8 cellular contexts compared by ENCODE assay signal in the genomic region with DNA sequence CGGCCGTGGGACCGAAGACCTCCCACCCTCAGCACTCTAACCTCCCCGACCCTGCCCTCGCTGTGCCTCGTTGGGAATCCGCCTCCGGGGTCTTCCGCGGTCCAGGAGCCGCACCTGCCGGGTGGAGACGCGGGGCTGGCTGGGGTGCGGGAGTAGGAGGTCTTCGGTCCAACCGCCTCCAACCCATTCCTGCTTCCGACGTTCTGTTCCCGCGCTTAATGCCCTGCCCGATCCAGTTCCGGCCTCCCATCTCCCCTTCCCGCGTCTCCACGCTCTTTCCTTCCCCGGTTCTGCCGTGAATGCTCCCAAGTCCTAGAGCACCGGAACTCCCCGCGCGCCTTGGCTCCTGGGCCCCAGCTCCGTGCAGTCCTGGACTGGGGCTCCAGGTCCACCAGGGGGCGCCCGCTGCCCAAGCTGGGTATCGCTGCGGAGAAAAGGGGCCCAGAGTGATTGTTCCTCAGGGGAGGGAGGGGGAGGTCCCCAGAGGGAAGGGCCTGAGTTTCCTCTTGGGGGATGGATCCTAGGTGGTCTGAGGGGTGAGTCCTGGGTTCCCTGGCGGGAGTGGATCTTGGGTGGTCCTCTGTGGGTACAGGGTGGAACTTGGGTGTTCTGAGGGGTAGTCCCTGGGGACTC. TPM values are rescaled to one million over a fixed set of nuclear protein-coding genes. Genes with fewer than 3 reads are reported as not detected.
DNase-seq lines count a peak whose midpoint lies in the region; ATAC-seq, FAIRE-seq and TF ChIP-seq lines count a peak whose summit lies in the region.

No MANE protein-coding gene starts in this region.

- H3K9me3 ChIP-seq in keratinocyte (ENCODE audit: control insufficient read depth, low read depth, low read length) (no peaks in the 10 kb centered on the region), spleen (no peaks in the 10 kb centered on the region)

- H2AFZ ChIP-seq in keratinocyte (ENCODE audit: control insufficient read depth, low read length) = peak overlapping the region; percentile 99

- dilution Hi-C loops in keratinocyte (cut with MboI; ENCODE audit: extremely low pct_ligation_motif_present, low sequenced_read_pairs) = no loop called here

- H3K9ac ChIP-seq in keratinocyte (ENCODE audit: control insufficient read depth, extremely low read depth, insufficient read depth, low read length) = peak overlapping the region; percentile 73

- H3K27me3 ChIP-seq in keratinocyte (ENCODE audit: control insufficient read depth, extremely low read depth, insufficient read depth, low read length) = no peaks in the 10 kb centered on the region
- H3K27me3 ChIP-seq in spleen (replicated peaks in 1 of 7) = no peaks in the 10 kb centered on the region

- 0 to 1% (median 0%) methylated on average over 27 to 38 of the region's 38 CpGs for WGBS in spleen, 5 donors

- no peak for TF ChIP-seq POLR2A in spleen (IDR thresholded peaks at IDR 0.05)

- intact Hi-C loops in spleen (cut with DNase I; ENCODE audit: low total_unique reads) = loop anchor here (5.0 to 10.0 kb wide), 2 partner anchors 228 to 346 kb away; no protein-coding TSS in a partner anchor

- H3K79me2 ChIP-seq in keratinocyte (ENCODE audit: control insufficient read depth, insufficient read depth, low read length) = no peaks in the 10 kb centered on the region

- DNase-seq in GM10266 (ENCODE audit: extremely low spot score) (peak; percentile 81), NCI-H2227 (lab: John Stamatoyannopoulos, UW; ENCODE audit: unreplicated experiment) (peak; percentile 90), keratinocyte (ENCODE audit: low read depth, low spot score) (no peak), spleen (peak; percentile 98)
- peak; percentile 82 for DNase-seq in activated CD4-positive, CD25-positive, alpha-beta regulatory T cell treated with anti-CD3 and anti-CD28 coated beads, Interleukin-2, amount 50 U/mL, for 16 hours (ENCODE audit: low read depth, low spot score)
- peak; percentile 80 for DNase-seq in central memory CD4-positive, alpha-beta T cell

- FAIRE-seq in keratinocyte (lab: Jason Lieb, UNC) = no peak

- peak; percentile 97 for TF ChIP-seq CTCF in GM10266 (IDR thresholded peaks at IDR 0.05; ENCODE audit: control insufficient read depth, insufficient read depth, low read depth, missing control alignments)
- TF ChIP-seq CTCF in keratinocyte (optimal IDR thresholded peaks at IDR 0.05 in 1 of 3, IDR thresholded peaks at IDR 0.05 in 1 of 3, conservative IDR thresholded peaks at IDR 0.05 in 1 of 3; ENCODE audit: extremely low read depth in 1 of 3, insufficient read depth in 2 of 3, low read length in 3 of 3) = peak; percentile 77 to 94 (median 88)
- TF ChIP-seq CTCF in spleen (IDR thresholded peaks at IDR 0.05 in 8 of 11, conservative IDR thresholded peaks at IDR 0.05 in 3 of 11) = peak; percentile 94 to 99 (median 98)

- H3K36me3 ChIP-seq in keratinocyte (ENCODE audit: control insufficient read depth in 2 of 2, extremely low read depth in 1 of 2, insufficient read depth in 2 of 2, low read length in 2 of 2) (no peaks in the 10 kb centered on the region), spleen (no peaks in the 10 kb centered on the region)

- H3K9me1 ChIP-seq in keratinocyte (ENCODE audit: control insufficient read depth, extremely low read depth, insufficient read depth, low read length) = no peaks in the 10 kb centered on the region

- H3K4me2 ChIP-seq in keratinocyte (ENCODE audit: control insufficient read depth, extremely low read depth, insufficient read depth, low read depth, low read length) = peak overlapping the region; percentile 99

- ATAC-seq in HG02852 (IDR thresholded peaks at IDR 0.05; ENCODE audit: unreplicated experiment) (peak; percentile 48), HG03139 (IDR thresholded peaks at IDR 0.05; ENCODE audit: unreplicated experiment) (no peak)

- no peaks in the 10 kb centered on the region for H4K20me1 ChIP-seq in keratinocyte (ENCODE audit: control insufficient read depth, extremely low read depth, insufficient read depth, low read length)

- peaks cover 7% of the 10 kb centered on the region for H3K4me1 ChIP-seq in keratinocyte (ENCODE audit: control insufficient read depth, extremely low read depth, insufficient read depth, low read length)
- peaks cover 16 to 60% (median 36%) of the 10 kb centered on the region in 6 donors for H3K4me1 ChIP-seq in spleen

- peak overlapping the region; percentile 47 for H3K27ac ChIP-seq in keratinocyte (ENCODE audit: control insufficient read depth, insufficient read depth, low read length)
- peak overlapping the region; percentile 73 to 92 (median 87) for H3K27ac ChIP-seq in spleen

- peak overlapping the region; percentile 57 to 80 (median 79) for H3K4me3 ChIP-seq in keratinocyte (ENCODE audit: control insufficient read depth in 2 of 3, extremely low read depth in 1 of 3, insufficient read depth in 2 of 3, low read depth in 1 of 3, low read length in 3 of 3)
- H3K4me3 ChIP-seq in spleen = peak overlapping the region; percentile 55 to 86 (median 65)

RNA-seq across cellular contexts. Expression of gene TNFSF9, which starts 14.1 kb away (rescaled TPM):
- polyA plus RNA-seq in keratinocyte = 11.1 to 12.8 TPM (median 12.3 TPM) in 3 replicates
- polyA plus RNA-seq in keratinocyte (2011; ENCODE audit: low read depth) = 5.9 TPM
- polyA plus RNA-seq in keratinocyte (2011; cell fraction: cytosol; rRNA removed) = 7.6 and 8.5 TPM in 2 replicates
- polyA plus RNA-seq in keratinocyte (2011; cell fraction: nucleus; rRNA removed) = 20.4 and 25.8 TPM in 2 replicates
- 19.1 and 22.5 TPM in 2 replicates for polyA plus RNA-seq in keratinocyte (2012; ENCODE audit: low replicate concordance)
- polyA minus RNA-seq in keratinocyte = 4.0 to 11.9 TPM (median 4.3 TPM) in 3 replicates
- 15.5 TPM for polyA minus RNA-seq in keratinocyte (2011; cell fraction: cytosol; rRNA and poly(A)+ RNA removed)
- polyA minus RNA-seq in keratinocyte (2011; cell fraction: nucleus; rRNA and poly(A)+ RNA removed) = 13.7 and 13.8 TPM in 2 replicates
- total RNA-seq in spleen = 1 to 10 TPM in 6 of 7 donors, under 1 TPM in 1; 0.72 to 4.1 (median 3.3) TPM
- polyA plus RNA-seq in spleen = 1 to 10 TPM; 1.5 to 3.1 (median 2.7) TPM

RNA-seq across cellular contexts. Expression of gene TUBB4A, which starts 14.7 kb away (rescaled TPM):
- polyA plus RNA-seq in keratinocyte (not detected in 3 replicates), spleen (1 to 10 TPM; 1.7 to 7.2 (median 2.0) TPM)
- polyA plus RNA-seq in keratinocyte (2011; ENCODE audit: low read depth) = not detected
- not detected in 2 replicates for polyA plus RNA-seq in keratinocyte (2011; cell fraction: cytosol; rRNA removed)
- not detected in 2 replicates for polyA plus RNA-seq in keratinocyte (2011; cell fraction: nucleus; rRNA removed)
- not detected in 2 replicates for polyA plus RNA-seq in keratinocyte (2012; ENCODE audit: low replicate concordance)
- polyA minus RNA-seq in keratinocyte = not detected in 3 replicates
- polyA minus RNA-seq in keratinocyte (2011; cell fraction: cytosol; rRNA and poly(A)+ RNA removed) = not detected
- not detected in 2 replicates for polyA minus RNA-seq in keratinocyte (2011; cell fraction: nucleus; rRNA and poly(A)+ RNA removed)
- total RNA-seq in spleen = 10 to 100 TPM; 11.4 to 23.8 (median 20.7) TPM

RNA-seq across cellular contexts. Expression of gene DENND1C, which starts 35.2 kb away (rescaled TPM):
- polyA plus RNA-seq in keratinocyte (0.09 to 0.13 TPM in 2 of 3 replicates, not detected in the other), spleen (10 to 100 TPM; 36.8 to 67.1 (median 65.1) TPM)
- not detected for polyA plus RNA-seq in keratinocyte (2011; ENCODE audit: low read depth)
- 0.06 and 0.09 TPM in 2 replicates for polyA plus RNA-seq in keratinocyte (2011; cell fraction: cytosol; rRNA removed)
- polyA plus RNA-seq in keratinocyte (2011; cell fraction: nucleus; rRNA removed) = 0.05 and 0.10 TPM in 2 replicates
- 7.1 and 26.3 TPM in 2 replicates for polyA plus RNA-seq in keratinocyte (2012; ENCODE audit: low replicate concordance)
- not detected in 3 replicates for polyA minus RNA-seq in keratinocyte
- polyA minus RNA-seq in keratinocyte (2011; cell fraction: cytosol; rRNA and poly(A)+ RNA removed) = not detected
- polyA minus RNA-seq in keratinocyte (2011; cell fraction: nucleus; rRNA and poly(A)+ RNA removed) = not detected in 2 replicates
- 10 to 100 TPM; 39.3 to 70.9 (median 58.5) TPM for total RNA-seq in spleen

RNA-seq across cellular contexts. Expression of gene CRB3, which starts 52.7 kb away (rescaled TPM):
- polyA plus RNA-seq in keratinocyte (5.5 to 11.9 TPM (median 6.1 TPM) in 3 replicates), spleen (1 to 10 TPM; 1.0 to 1.5 (median 1.1) TPM)
- 10.4 TPM for polyA plus RNA-seq in keratinocyte (2011; ENCODE audit: low read depth)
- polyA plus RNA-seq in keratinocyte (2011; cell fraction: cytosol; rRNA removed) = 5.8 and 15.3 TPM in 2 replicates
- polyA plus RNA-seq in keratinocyte (2011; cell fraction: nucleus; rRNA removed) = 6.8 and 8.7 TPM in 2 replicates
- 12.2 and 39.9 TPM in 2 replicates for polyA plus RNA-seq in keratinocyte (2012; ENCODE audit: low replicate concordance)
- polyA minus RNA-seq in keratinocyte = 1.8 to 8.9 TPM (median 6.4 TPM) in 3 replicates
- polyA minus RNA-seq in keratinocyte (2011; cell fraction: cytosol; rRNA and poly(A)+ RNA removed) = 13.2 TPM
- polyA minus RNA-seq in keratinocyte (2011; cell fraction: nucleus; rRNA and poly(A)+ RNA removed) = 5.7 and 7.7 TPM in 2 replicates
- 1 to 10 TPM in 5 of 7 donors, not detected in 2; 1.1 to 2.0 (median 1.3) TPM for total RNA-seq in spleen

RNA-seq across cellular contexts. Expression of gene SLC25A23, which starts 57.2 kb away (rescaled TPM):
- 6.4 to 7.7 TPM (median 6.9 TPM) in 3 replicates for polyA plus RNA-seq in keratinocyte
- polyA plus RNA-seq in keratinocyte (2011; ENCODE audit: low read depth) = 30.3 TPM
- polyA plus RNA-seq in keratinocyte (2011; cell fraction: cytosol; rRNA removed) = 8.0 and 12.2 TPM in 2 replicates
- polyA plus RNA-seq in keratinocyte (2011; cell fraction: nucleus; rRNA removed) = 7.0 and 9.0 TPM in 2 replicates
- polyA plus RNA-seq in keratinocyte (2012; ENCODE audit: low replicate concordance) = 29.0 and 38.5 TPM in 2 replicates
- 6.6 to 43.3 TPM (median 13.9 TPM) in 3 replicates for polyA minus RNA-seq in keratinocyte
- polyA minus RNA-seq in keratinocyte (2011; cell fraction: cytosol; rRNA and poly(A)+ RNA removed) = 28.0 TPM
- 5.1 and 7.1 TPM in 2 replicates for polyA minus RNA-seq in keratinocyte (2011; cell fraction: nucleus; rRNA and poly(A)+ RNA removed)
- total RNA-seq in spleen = 10 to 100 TPM; 14.9 to 39.6 (median 19.6) TPM
- 10 to 100 TPM in 2 of 3 donors, 1 to 10 TPM in 1; 7.5 to 11.4 (median 10.5) TPM for polyA plus RNA-seq in spleen
